In genomic region chr1:2914702-2915101, GRCh38 we compare ENCODE assay signal across 28 cellular contexts.
A peak's percentile ranks its signal among the peaks of the same experiment; 100 is the strongest.
DNase-seq lines count a peak whose midpoint lies in the region; ATAC-seq, FAIRE-seq and TF ChIP-seq lines count a peak whose summit lies in the region.
"Had no signal": no experiment of that assay in that cellular context is flagged by ENCODE, and none has a peak within 500 bp of the region (broad histone marks: within the 10 kb centered on the region; RNA-seq: fewer than 3 reads in every experiment).

No MANE protein-coding gene starts in this region.

- CTCF ChIA-PET in HepG2 (lab: Yijun Ruan, JAX; ENCODE audit: low intra/inter-chr PET ratio, low total read pairs), result no interaction called here

- no peaks in the 10 kb centered on the region for H3K4me1 ChIP-seq in HepG2 (ENCODE audit: insufficient read depth, low read length)
- no peaks in the 10 kb centered on the region for H3K4me1 ChIP-seq in right lobe of liver
- no peaks in the 10 kb centered on the region for H3K4me1 ChIP-seq in neuronal stem cell (ENCODE audit: control insufficient read depth in 2 of 2, insufficient read depth in 1 of 2, low read depth in 1 of 2, low read length in 2 of 2)
- H3K4me1 ChIP-seq in tibial artery, result peaks cover 0 to 4% (median 0%) of the 10 kb centered on the region in 4 donors
- H3K4me1 ChIP-seq: gastrocnemius medialis, SJSA1, uterus had no signal

- TF ChIP-seq CTCF in HepG2 (CRISPR knock-in tag; IDR thresholded peaks at IDR 0.05) (peak; percentile 18; the same call in 1 of the 2 replicates), right lobe of liver (IDR thresholded peaks at IDR 0.05) (no peak), dorsolateral prefrontal cortex (IDR thresholded peaks at IDR 0.05 in 54 of 56, conservative IDR thresholded peaks at IDR 0.05 in 2 of 56; ENCODE audit: low read depth in 1 of 56, partially characterized antibody in 56 of 56) (peak in 47 of 56 donors; percentile 14 to 65 (median 40)), tibial artery (IDR thresholded peaks at IDR 0.05) (peak; percentile 22 to 26)

- no peaks in the 10 kb centered on the region for H3K79me2 ChIP-seq in HepG2 (ENCODE audit: insufficient read depth, low read length)
- H3K79me2 ChIP-seq: hepatocyte had no signal

- H3K4me3 ChIP-seq in HepG2 (replicated peaks in 1 of 3; ENCODE audit: insufficient read depth in 1 of 3, low read depth in 2 of 3, low read length in 3 of 3) (no peak overlapping the region), right lobe of liver (no peak overlapping the region), dorsolateral prefrontal cortex (no peak overlapping the region), neuronal stem cell (ENCODE audit: low read length in 2 of 2) (no peak overlapping the region), tibial artery (no peak overlapping the region)
- H3K4me3 ChIP-seq: gastrocnemius medialis, GM23248, hepatocyte, SJSA1, skin epidermis, uterus had no signal

- POLR2A ChIA-PET in HepG2 (lab: Yijun Ruan, JAX), result no interaction called here

- H4K8ac ChIP-seq in neuronal stem cell (ENCODE audit: low read depth, low read length), result no peak overlapping the region

- H2BK12ac ChIP-seq in neuronal stem cell (ENCODE audit: low read length), result no peak overlapping the region

- no peak overlapping the region for H4K91ac ChIP-seq in neuronal stem cell (ENCODE audit: low read depth, low read length, poor library complexity)

- WGBS in HepG2 (ENCODE audit: low lambda C conversion rate), result 9% methylated on average over 6 of the region's 6 CpGs
- WGBS in right lobe of liver (ENCODE audit: insufficient coverage, low coverage, low lambda C conversion rate, missing lambda C conversion rate), result 40% methylated on average over 2 of the region's 6 CpGs
- WGBS in neuronal stem cell (ENCODE audit: extremely low coverage in 2 of 2, insufficient read length in 2 of 2, insufficient replicate concordance in 1 of 2), 2 donors, result no CpG with 5 or more reads among the region's 6 CpGs

- H3K23ac ChIP-seq in neuronal stem cell (ENCODE audit: low read depth, low read length, poor library complexity), result peak overlapping the region; percentile 58

- no peak for TF ChIP-seq POLR2A in HepG2 (IDR thresholded peaks at IDR 0.05; ENCODE audit: insufficient read depth in 1 of 2, low read depth in 2 of 2, low read length in 2 of 2)
- no peak for TF ChIP-seq POLR2A in right lobe of liver (IDR thresholded peaks at IDR 0.05)

- H3K9me3 ChIP-seq in HepG2 (ENCODE audit: low read length), result no peaks in the 10 kb centered on the region
- no peaks in the 10 kb centered on the region for H3K9me3 ChIP-seq in right lobe of liver
- H3K9me3 ChIP-seq in neuronal stem cell (replicated peaks in 1 of 2; ENCODE audit: control insufficient read depth in 2 of 2, insufficient read depth in 1 of 2, low read depth in 1 of 2, low read length in 2 of 2), result peaks cover 0 to 7% of the 10 kb centered on the region in 2 donors
- H3K9me3 ChIP-seq in tibial artery, result no peaks in the 10 kb centered on the region
- H3K9me3 ChIP-seq: gastrocnemius medialis, uterus had no signal

- H3K27ac ChIP-seq in HepG2 (ENCODE audit: extremely low read length, insufficient read depth, low read length) (no peak overlapping the region), right lobe of liver (no peak overlapping the region), dorsolateral prefrontal cortex (peak overlapping the region in 11 of 59 donors; percentile 8 to 57 (median 30)), neuronal stem cell (replicated peaks; ENCODE audit: low read length) (no peak overlapping the region), tibial artery (no peak overlapping the region)
- H3K27ac ChIP-seq: gastrocnemius medialis, GM23248, hepatocyte, SJSA1, skin epidermis, uterus had no signal

- 0 out of 2 replicates have a peak, but pooled peaks cover 2% of the 10 kb centered on the region for H4K20me1 ChIP-seq in HepG2 (ENCODE audit: insufficient read depth, low read length)

- ATAC-seq in HepG2, result peak; percentile 26; the same call in 1 of the 3 replicates
- no peak for ATAC-seq in right lobe of liver
- no peak for ATAC-seq in left ventricle myocardium superior
- ATAC-seq: activated CD8-positive, alpha-beta memory T cell treated with anti-CD3 and anti-CD28 coated beads, Interleukin-2, amount 10 ng/mL, durations not matched to agents 7 days and 5 days; activated naive CD8-positive, alpha-beta T cell treated with anti-CD3 and anti-CD28 coated beads, Interleukin-2, amount 50 U/mL, for 24 hours; gastrocnemius medialis; left cardiac atrium; WTC11 had no signal

- H2BK15ac ChIP-seq in neuronal stem cell (ENCODE audit: low read length), result no peak overlapping the region

- in situ Hi-C loops in HepG2 (cut with HindIII; ENCODE audit: extremely low pct_ligation_motif_present, low pct_unique_long_range_greater_than_20kb), result no loop called here

- TF ChIP-seq RAD21 in HepG2 (CRISPR knock-in tag; IDR thresholded peaks at IDR 0.05), result no peak

- DNase-seq in HepG2 (ENCODE audit: low spot score) (no peak), right lobe of liver (no peak), dorsolateral prefrontal cortex (peak in 6 of 10 donors; percentile 38 to 54 (median 47)), neuronal stem cell (ENCODE audit: low spot score) (no peak), tibial artery (no peak), NCI-H187 treated with DMSO at 0.1 percent for 48 hours (lab: John Stamatoyannopoulos, UW) (no peak), NCI-H510A (lab: John Stamatoyannopoulos, UW) (no peak), left ventricle myocardium superior (no peak)
- DNase-seq: 8988T; activated CD8-positive, alpha-beta memory T cell treated with anti-CD3 and anti-CD28 coated beads, Interleukin-2, amount 10 ng/mL, durations not matched to agents 7 days and 5 days; activated naive CD4-positive, alpha-beta T cell; activated naive CD8-positive, alpha-beta T cell treated with anti-CD3 and anti-CD28 coated beads, Interleukin-2, amount 50 U/mL, for 24 hours; activated T-cell treated with anti-CD3 and anti-CD28 coated beads, Interleukin-2, amount 50 U/mL, for 48 hours; gastrocnemius medialis; GM23248; HFFc6; left cardiac atrium; mesenchymal stem cell; NCI-H446 treated with DMSO at 0.1 percent for 48 hours; RPMI8226; stimulated activated naive CD4-positive, alpha-beta T cell; T1000; uterus had no signal

- peaks cover 5% of the 10 kb centered on the region for H3K79me1 ChIP-seq in neuronal stem cell (ENCODE audit: low read depth, low read length)

- H3K27me3 ChIP-seq in HepG2 (ENCODE audit: control insufficient read depth in 1 of 2, insufficient read depth in 2 of 2, low read length in 2 of 2), result peaks cover 6 to 41% of the 10 kb centered on the region in 2 experiments; a peak in 4 of 5 replicates
- no peaks in the 10 kb centered on the region for H3K27me3 ChIP-seq in right lobe of liver
- no peaks in the 10 kb centered on the region for H3K27me3 ChIP-seq in dorsolateral prefrontal cortex
- H3K27me3 ChIP-seq in neuronal stem cell (ENCODE audit: control insufficient read depth in 3 of 3, insufficient read depth in 3 of 3, low read depth in 1 of 3, low read length in 3 of 3), result peaks cover 0 to 27% (median 0%) of the 10 kb centered on the region in 3 experiments
- peaks cover 0 to 6% of the 10 kb centered on the region in 2 donors for H3K27me3 ChIP-seq in tibial artery
- H3K27me3 ChIP-seq: hepatocyte, SJSA1, uterus had no signal

- H3K4ac ChIP-seq in neuronal stem cell (ENCODE audit: low read length), result no peak overlapping the region

- intact Hi-C loops in HepG2 (cut with micrococcal nuclease; ENCODE audit: unreplicated experiment) (no loop called here), right lobe of liver (cut with DNase I) (no loop called here), dorsolateral prefrontal cortex (cut with DNase I) (loop anchor here in 1 of 2 donors (5.0 to 10.0 kb wide), 2 partner anchors 70 to 98 kb away; no protein-coding TSS in a partner anchor), tibial artery (cut with DNase I; ENCODE audit: low total_unique reads) (no loop called here), left ventricle myocardium superior (cut with micrococcal nuclease) (no loop called here)

- FAIRE-seq in HepG2 (lab: Jason Lieb, UNC), result no peak
- FAIRE-seq: endothelial cell of umbilical vein had no signal

- no peak overlapping the region for H2BK5ac ChIP-seq in neuronal stem cell (ENCODE audit: low read length)

- peak overlapping the region; percentile 27 for H3K18ac ChIP-seq in neuronal stem cell (ENCODE audit: low read length)

- H3K9ac ChIP-seq in HepG2 (ENCODE audit: insufficient read depth, low read depth, low read length) (no peak overlapping the region), neuronal stem cell (ENCODE audit: low read depth, low read length, poor library complexity) (no peak overlapping the region)
- H3K9ac ChIP-seq: GM23248 had no signal

- no peak overlapping the region for H3K14ac ChIP-seq in neuronal stem cell (ENCODE audit: low read length)

- BruUV-seq in HepG2 (replicated peaks; lab: Mats Ljungman, UMichigan), result no TSS peak

- TF ChIP-seq EP300 in HepG2 (IDR thresholded peaks at IDR 0.05; ENCODE audit: low read depth in 2 of 2, low read length in 2 of 2) (no peak), HepG2 (CRISPR knock-in tag; IDR thresholded peaks at IDR 0.05; ENCODE audit: borderline replicate concordance) (no peak)

- peak overlapping the region; percentile 88 for H2AK5ac ChIP-seq in neuronal stem cell (ENCODE audit: low read depth, low read length)

- H2BK120ac ChIP-seq in neuronal stem cell (ENCODE audit: low read depth, low read length), result no peak overlapping the region

- H3K36me3 ChIP-seq in HepG2 (replicated peaks in 1 of 2; ENCODE audit: control insufficient read depth in 1 of 2, insufficient read depth in 2 of 2, low read length in 2 of 2), result no peaks in the 10 kb centered on the region
- no peaks in the 10 kb centered on the region for H3K36me3 ChIP-seq in right lobe of liver
- no peaks in the 10 kb centered on the region for H3K36me3 ChIP-seq in neuronal stem cell (replicated peaks in 1 of 2; ENCODE audit: control insufficient read depth in 2 of 2, insufficient read depth in 2 of 2, low read length in 2 of 2)
- H3K36me3 ChIP-seq in tibial artery, result no peaks in the 10 kb centered on the region
- H3K36me3 ChIP-seq: gastrocnemius medialis, SJSA1, uterus had no signal

- H3K4me2 ChIP-seq in HepG2 (ENCODE audit: low read depth, low read length) (no peak overlapping the region), neuronal stem cell (ENCODE audit: insufficient read depth, low read length, poor library complexity, severe bottlenecking) (no peak overlapping the region)
- H3K4me2 ChIP-seq: hepatocyte had no signal

- H2AFZ ChIP-seq in HepG2 (ENCODE audit: low read length) (no peak overlapping the region), neuronal stem cell (ENCODE audit: low read length) (no peak overlapping the region)
- H2AFZ ChIP-seq: GM23248, hepatocyte had no signal

Comparison
In these comparisons a context has a peak if more than half of its experiments do, and no peak if none do; other contexts are left out.
1. CTCF ChIP-seq: peak in HepG2 (single experiment), dorsolateral prefrontal cortex (47 of 56) and tibial artery (2 of 2); none in right lobe of liver (0 of 4).
2. DNase-seq: peak in dorsolateral prefrontal cortex (6 of 10); none in HepG2 (single experiment), right lobe of liver (0 of 3), neuronal stem cell (single experiment), tibial artery (0 of 2), NCI-H187 treated with DMSO at 0.1 percent for 48 hours (single experiment), NCI-H510A (single experiment) and left ventricle myocardium superior (single experiment).